ENCODE assay signal across 13 cellular contexts in genomic region chr4:140702096-140702757, GRCh38.
"Had no signal": no experiment of that assay in that cellular context is flagged by ENCODE, and none has a peak within 500 bp of the region (broad histone marks: within the 10 kb centered on the region; RNA-seq: fewer than 3 reads in every experiment).

No MANE protein-coding gene starts in this region.

- H3K27ac ChIP-seq: pancreas, testis, upper lobe of right lung had no signal

- H3K27me3 ChIP-seq: pancreas, testis, upper lobe of right lung had no signal

- H3K36me3 ChIP-seq: pancreas, upper lobe of right lung had no signal

- ATAC-seq: activated CD4-positive, CD25-positive, alpha-beta regulatory T cell treated with anti-CD3 and anti-CD28 coated beads, Interleukin-2, amount 50 U/mL, for 24 hours; activated T-helper 17 cell treated with anti-CD3 and anti-CD28 coated beads, Interleukin-2, amount 50 U/mL, for 72 hours; pancreas; upper lobe of right lung had no signal

- DNase-seq: activated CD4-positive, alpha-beta T cell treated with anti-CD3 and anti-CD28 coated beads, Interleukin-2, amount 50 U/mL, for 4 hours; activated naive CD4-positive, alpha-beta T cell treated with Interleukin-2 at 50 U/mL for 16 hours; aorta; endodermal cell; foreskin fibroblast; glutamatergic neuron; hypothalamus; pancreas; stimulated activated CD4-positive, alpha-beta T cell treated with anti-CD3 and anti-CD28 coated beads, Interleukin-2, amount 100 ng/mL, for 48 hours; testis; upper lobe of right lung had no signal

- H3K4me3 ChIP-seq: pancreas, testis, upper lobe of right lung had no signal

- H3K9me3 ChIP-seq: pancreas, testis, upper lobe of right lung had no signal
